9 cellular contexts compared by ENCODE assay signal in genomic region chr2:25301453-25302352, GRCh38. TPM values are rescaled to one million over a fixed set of nuclear protein-coding genes. Genes with fewer than 3 reads are reported as not detected.
A peak's percentile ranks its signal among the peaks of the same experiment; 100 is the strongest.
DNase-seq lines count a peak whose midpoint lies in the region; ATAC-seq, FAIRE-seq and TF ChIP-seq lines count a peak whose summit lies in the region.
"Had no signal": no experiment of that assay in that cellular context is flagged by ENCODE, and none has a peak within 500 bp of the region (broad histone marks: within the 10 kb centered on the region; RNA-seq: fewer than 3 reads in every experiment).

No MANE protein-coding gene starts in this region.

- no peak overlapping the region for H3K9ac ChIP-seq in stomach smooth muscle (ENCODE audit: low read length in 2 of 2)

- H3K27ac ChIP-seq in stomach smooth muscle (ENCODE audit: low read length): peak overlapping the region; percentile 18
- H3K27ac ChIP-seq: thoracic aorta had no signal

- H3K9me3 ChIP-seq in stomach smooth muscle (ENCODE audit: control insufficient read depth in 2 of 2, low read length in 2 of 2): no peaks in the 10 kb centered on the region
- H3K9me3 ChIP-seq: thoracic aorta had no signal

- H3K27me3 ChIP-seq in stomach smooth muscle (ENCODE audit: control insufficient read depth in 1 of 2, insufficient read depth in 2 of 2, low read length in 2 of 2): no peaks in the 10 kb centered on the region

- no peak for TF ChIP-seq POLR2A in NB4 (IDR thresholded peaks at IDR 0.05; ENCODE audit: extremely low read depth, insufficient read length)

- ATAC-seq in GM18498 (IDR thresholded peaks at IDR 0.05; ENCODE audit: unreplicated experiment): peak; percentile 92
- peak; percentile 92 for ATAC-seq in HG02623 (IDR thresholded peaks at IDR 0.05; ENCODE audit: unreplicated experiment)

- FAIRE-seq in frontal cortex (lab: Jason Lieb, UNC): no peak

- no peaks in the 10 kb centered on the region for H3K9me3 Mint-ChIP-seq in immature natural killer cell

- peak overlapping the region; percentile 36 to 77 (median 62) for H3K4me3 Mint-ChIP-seq in immature natural killer cell

- peaks cover 58% of the 10 kb centered on the region for H3K4me1 ChIP-seq in stomach smooth muscle (ENCODE audit: control insufficient read depth, insufficient read depth, low read length)

- H3K4me3 ChIP-seq in NB4 (ENCODE audit: low read depth, low read length): no peak overlapping the region
- H3K4me3 ChIP-seq in stomach smooth muscle (ENCODE audit: low read length in 2 of 2): no peak overlapping the region
- H3K4me3 ChIP-seq: thoracic aorta had no signal

- H3K4me1 Mint-ChIP-seq in immature natural killer cell: peaks cover 62 to 65% of the 10 kb centered on the region in 2 donors

- H3K27ac Mint-ChIP-seq in immature natural killer cell: peak overlapping the region; percentile 87 to 96 (median 91)

- peaks cover 0 to 5% (median 4%) of the 10 kb centered on the region in 3 donors for H3K36me3 Mint-ChIP-seq in immature natural killer cell

- TF ChIP-seq CTCF in NB4 (IDR thresholded peaks at IDR 0.05; ENCODE audit: low read depth, low read length): no peak

- H3K27me3 Mint-ChIP-seq in immature natural killer cell (ENCODE audit: low read depth in 3 of 3): peaks cover 2 to 8% (median 4%) of the 10 kb centered on the region in 3 donors

- H3K36me3 ChIP-seq in stomach smooth muscle (ENCODE audit: control insufficient read depth in 2 of 2, insufficient read depth in 2 of 2, low read length in 2 of 2): peaks cover 4 to 32% of the 10 kb centered on the region in 2 donors
- H3K36me3 ChIP-seq: thoracic aorta had no signal

- intact Hi-C loops in posterior vena cava (cut with DNase I): no loop called here

- DNase-seq in NB4 (ENCODE audit: low read depth): peak; percentile 97
- DNase-seq in activated T-cell treated with anti-CD3 and anti-CD28 coated beads for 4 hours: peak; percentile 58
- peak; percentile 64 to 68 (median 66) for DNase-seq in immature natural killer cell
- DNase-seq in frontal cortex (ENCODE audit: low spot score in 2 of 2): no peak
- no peak for DNase-seq in posterior vena cava (ENCODE audit: low spot score)

RNA-seq across cellular contexts. Expression of gene DNMT3A, which starts 40.0 kb away (rescaled TPM):
- polyA plus RNA-seq in immature natural killer cell: 10 to 100 TPM in 1 of 3 donors, 1 to 10 TPM in 2; 9.4 to 15.9 (median 9.9) TPM
- total RNA-seq in frontal cortex (71.3 TPM), posterior vena cava (10 to 100 TPM; 25.9 to 26.3 TPM)

Comparison
In these comparisons a context has a peak if more than half of its experiments do, and no peak if none do; other contexts are left out.
1. DNase-seq: peak in NB4 (single experiment), activated T-cell treated with anti-CD3 and anti-CD28 coated beads for 4 hours (single experiment) and immature natural killer cell (3 of 3); none in frontal cortex (0 of 2) and posterior vena cava (single experiment).